Comparison of ENCODE assay signal across 13 cellular contexts in the genomic region with DNA sequence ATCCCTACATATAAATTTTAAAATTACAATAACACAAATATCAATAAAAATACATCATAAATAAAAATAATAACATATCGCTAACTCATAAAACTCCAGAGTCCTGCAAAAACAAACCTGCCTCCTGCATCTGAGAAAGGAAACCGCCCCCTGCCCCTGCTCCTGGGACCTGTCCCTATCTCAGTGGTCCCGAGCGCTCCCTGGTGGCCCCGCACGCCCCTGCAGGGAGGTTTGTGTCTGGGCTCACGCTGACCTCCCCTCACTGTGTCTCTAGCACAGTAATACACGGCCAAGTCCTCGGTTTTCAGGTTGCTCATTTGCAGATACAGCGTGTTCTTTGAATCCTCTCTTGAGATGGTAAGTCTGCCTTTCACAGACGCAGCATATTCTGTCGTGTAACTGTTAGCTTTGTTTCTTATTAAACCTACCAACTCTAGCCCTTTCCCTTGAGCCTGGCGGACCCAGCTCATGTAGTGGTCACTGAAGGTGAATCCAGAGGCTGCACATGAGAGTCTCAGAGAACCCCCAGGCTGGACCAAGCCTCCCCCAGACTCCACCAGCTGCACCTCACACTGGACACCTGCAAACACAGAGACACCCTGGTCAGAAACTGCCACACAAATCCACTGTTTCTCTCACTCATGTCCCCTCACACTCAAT.
DNase-seq lines count a peak whose midpoint lies in the region; TF ChIP-seq lines count a peak whose summit lies in the region.
"Had no signal": no experiment of that assay in that cellular context is flagged by ENCODE, and none has a peak within 500 bp of the region (broad histone marks: within the 10 kb centered on the region; RNA-seq: fewer than 3 reads in every experiment).

No MANE protein-coding gene starts in this region.

- H3K9me3 Mint-ChIP-seq in activated T-helper 2 cell treated with anti-CD3 and anti-CD28 coated beads, Interferon-gamma antibody, Interleukin-2, Interleukin-4, amounts not matched to agents 10 μg/mL and 5 μg/mL and 100 μg/mL, durations not matched to agents 14 hours and 24 hours and 36 hours: peaks cover 55% of the 10 kb centered on the region

- H3K27ac ChIP-seq in VCaP (no peak overlapping the region), suprapubic skin (no peak overlapping the region)
- H3K27ac ChIP-seq: thoracic aorta had no signal

- H3K27me3 ChIP-seq in suprapubic skin: no peaks in the 10 kb centered on the region

- TF ChIP-seq POLR2A in NB4 (IDR thresholded peaks at IDR 0.05; ENCODE audit: extremely low read depth, insufficient read length) (no peak), suprapubic skin (IDR thresholded peaks at IDR 0.05) (no peak)

- no peaks in the 10 kb centered on the region for H3K36me3 ChIP-seq in suprapubic skin
- H3K36me3 ChIP-seq: thoracic aorta had no signal

- DNase-seq in DMS 273 (lab: John Stamatoyannopoulos, UW; ENCODE audit: unreplicated experiment) (peak; percentile 61), DMS 273 treated with DMSO at 0.1 percent for 48 hours (lab: John Stamatoyannopoulos, UW) (no peak), GDM1 (lab: John Stamatoyannopoulos, UW) (peak; percentile 5), NB4 (ENCODE audit: low read depth) (peak; percentile 47), suprapubic skin (ENCODE audit: low spot score in 2 of 2) (no peak)
- DNase-seq in activated T-helper 2 cell treated with anti-CD3 and anti-CD28 coated beads, Interferon-gamma antibody, Interleukin-2, Interleukin-4, amounts not matched to agents 10 μg/mL and 5 μg/mL and 100 μg/mL, durations not matched to agents 14 hours and 24 hours and 36 hours (ENCODE audit: low spot score): no peak
- DNase-seq in central memory CD4-positive, alpha-beta T cell: no peak
- DNase-seq: 8988T, amniotic stem cell, foreskin fibroblast had no signal

- no peaks in the 10 kb centered on the region for H3K27me3 Mint-ChIP-seq in activated T-helper 2 cell treated with anti-CD3 and anti-CD28 coated beads, Interferon-gamma antibody, Interleukin-2, Interleukin-4, amounts not matched to agents 10 μg/mL and 5 μg/mL and 100 μg/mL, durations not matched to agents 14 hours and 24 hours and 36 hours (ENCODE audit: low read depth)

- no peak overlapping the region for H3K4me3 Mint-ChIP-seq in activated T-helper 2 cell treated with anti-CD3 and anti-CD28 coated beads, Interferon-gamma antibody, Interleukin-2, Interleukin-4, amounts not matched to agents 10 μg/mL and 5 μg/mL and 100 μg/mL, durations not matched to agents 14 hours and 24 hours and 36 hours (ENCODE audit: low read depth)

- no peaks in the 10 kb centered on the region for H3K4me1 Mint-ChIP-seq in activated T-helper 2 cell treated with anti-CD3 and anti-CD28 coated beads, Interferon-gamma antibody, Interleukin-2, Interleukin-4, amounts not matched to agents 10 μg/mL and 5 μg/mL and 100 μg/mL, durations not matched to agents 14 hours and 24 hours and 36 hours (ENCODE audit: low read depth)

- H3K4me1 ChIP-seq in suprapubic skin: no peaks in the 10 kb centered on the region

- TF ChIP-seq CTCF in NB4 (IDR thresholded peaks at IDR 0.05; ENCODE audit: low read depth, low read length): peak; percentile 66
- peak; percentile 77 for TF ChIP-seq CTCF in VCaP (conservative IDR thresholded peaks at IDR 0.05)
- no peak for TF ChIP-seq CTCF in suprapubic skin (IDR thresholded peaks at IDR 0.05)

- H3K4me3 ChIP-seq in NB4 (ENCODE audit: low read depth, low read length) (no peak overlapping the region), suprapubic skin (no peak overlapping the region)
- H3K4me3 ChIP-seq: mucosa of descending colon, thoracic aorta had no signal

- H3K9me3 ChIP-seq in suprapubic skin: no peaks in the 10 kb centered on the region
- H3K9me3 ChIP-seq: thoracic aorta had no signal

- no peak for TF ChIP-seq EP300 in suprapubic skin (IDR thresholded peaks at IDR 0.05)

- intact Hi-C loops in activated T-helper 2 cell treated with anti-CD3 and anti-CD28 coated beads, Interferon-gamma antibody, Interleukin-2, Interleukin-4, amounts not matched to agents 10 μg/mL and 5 μg/mL and 100 μg/mL, durations not matched to agents 14 hours and 24 hours and 36 hours (cut with micrococcal nuclease): no loop called here

- H3K36me3 Mint-ChIP-seq in activated T-helper 2 cell treated with anti-CD3 and anti-CD28 coated beads, Interferon-gamma antibody, Interleukin-2, Interleukin-4, amounts not matched to agents 10 μg/mL and 5 μg/mL and 100 μg/mL, durations not matched to agents 14 hours and 24 hours and 36 hours (ENCODE audit: low read depth): no peaks in the 10 kb centered on the region

- H3K27ac Mint-ChIP-seq in activated T-helper 2 cell treated with anti-CD3 and anti-CD28 coated beads, Interferon-gamma antibody, Interleukin-2, Interleukin-4, amounts not matched to agents 10 μg/mL and 5 μg/mL and 100 μg/mL, durations not matched to agents 14 hours and 24 hours and 36 hours: no peak overlapping the region

- WGBS in suprapubic skin: 41% methylated on average over 13 of the region's 13 CpGs

Comparison
In these comparisons a context has a peak if more than half of its experiments do, and no peak if none do; other contexts are left out.
1. DNase-seq: peak in DMS 273 (single experiment), GDM1 (single experiment) and NB4 (single experiment); none in DMS 273 treated with DMSO at 0.1 percent for 48 hours (single experiment), activated T-helper 2 cell treated with anti-CD3 and anti-CD28 coated beads, Interferon-gamma antibody, Interleukin-2, Interleukin-4, amounts not matched to agents 10 μg/mL and 5 μg/mL and 100 μg/mL, durations not matched to agents 14 hours and 24 hours and 36 hours (single experiment), central memory CD4-positive, alpha-beta T cell (single experiment) and suprapubic skin (0 of 2).
2. CTCF ChIP-seq: peak in NB4 (single experiment) and VCaP (single experiment); none in suprapubic skin (0 of 2).